In the genomic region with DNA sequence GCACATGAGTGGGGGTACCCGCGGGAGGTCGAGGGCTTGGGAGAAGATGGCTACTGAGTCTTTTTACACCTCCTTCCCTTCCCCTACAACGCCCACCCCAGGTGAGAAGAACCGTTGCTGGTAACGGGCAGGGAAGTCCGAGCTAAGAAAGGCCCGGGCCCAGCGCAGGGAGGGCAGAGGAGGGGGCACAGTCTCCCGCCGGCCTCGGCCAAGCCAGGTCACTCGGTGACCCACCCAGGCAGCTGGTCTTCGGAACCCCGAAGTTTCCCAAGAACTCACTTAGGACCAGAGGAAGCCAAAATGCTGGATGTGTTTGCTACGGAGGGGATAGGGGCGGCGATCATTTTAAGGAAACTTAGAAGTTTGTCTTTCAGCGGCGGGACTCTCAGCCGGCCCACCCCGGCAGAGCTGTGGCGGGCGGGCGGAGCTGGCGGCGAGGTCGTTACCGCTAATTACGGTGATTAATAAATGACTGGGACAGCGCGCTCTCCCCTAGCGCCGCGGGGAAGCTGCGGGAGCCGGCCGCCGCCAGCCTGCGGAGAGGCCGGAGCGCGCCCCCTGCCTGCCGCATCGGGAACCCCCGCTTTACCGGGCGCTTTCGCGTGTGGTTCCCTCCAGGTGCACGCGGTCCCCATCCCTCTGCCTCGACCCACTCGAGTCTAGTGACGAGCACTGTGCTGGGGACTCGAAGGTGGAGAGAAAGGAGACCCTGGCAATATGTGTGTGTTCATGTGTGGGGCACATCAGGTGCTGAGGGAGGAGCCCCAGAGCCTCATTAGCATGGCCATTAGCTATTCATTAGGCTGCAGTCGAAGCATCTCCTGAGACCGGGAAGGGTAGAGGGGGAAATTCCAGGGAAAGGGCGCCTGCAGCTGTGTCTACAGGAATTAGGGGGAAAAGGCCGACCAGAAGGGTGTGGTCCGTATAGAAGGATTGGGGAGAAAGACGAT, we compare ENCODE assay signal across 8 cellular contexts. TPM values are rescaled to one million over a fixed set of nuclear protein-coding genes. Genes with fewer than 3 reads are reported as not detected.
A peak's percentile ranks its signal among the peaks of the same experiment; 100 is the strongest.
DNase-seq lines count a peak whose midpoint lies in the region; FAIRE-seq and TF ChIP-seq lines count a peak whose summit lies in the region.

No MANE protein-coding gene starts in this region.

- TF ChIP-seq CTCF in GM10266 (IDR thresholded peaks at IDR 0.05; ENCODE audit: control insufficient read depth, insufficient read depth, low read depth, missing control alignments), result peak; percentile 77
- peak; percentile 88 for TF ChIP-seq CTCF in mesothelial cell of epicardium (IDR thresholded peaks at IDR 0.05; ENCODE audit: unreplicated experiment)
- peak in 1 of 2 donors; percentile 89 for TF ChIP-seq CTCF in suprapubic skin (IDR thresholded peaks at IDR 0.05)

- H3K4me3 ChIP-seq in effector memory CD4-positive, alpha-beta T cell (ENCODE audit: insufficient read depth, low read depth, low read length, poor library complexity, severe bottlenecking), result peak overlapping the region; percentile 28
- peak overlapping the region; percentile 32 for H3K4me3 ChIP-seq in suprapubic skin

- H3K4me1 ChIP-seq in effector memory CD4-positive, alpha-beta T cell (ENCODE audit: control insufficient read depth, insufficient read depth, low read length, poor library complexity, severe bottlenecking), result peaks cover 25% of the 10 kb centered on the region
- peaks cover 55% of the 10 kb centered on the region for H3K4me1 ChIP-seq in suprapubic skin

- no peak overlapping the region for H3K27ac ChIP-seq in effector memory CD4-positive, alpha-beta T cell (ENCODE audit: insufficient read depth, low read length, poor library complexity, severe bottlenecking)
- H3K27ac ChIP-seq in suprapubic skin, result no peak overlapping the region

- TF ChIP-seq EP300 in suprapubic skin (IDR thresholded peaks at IDR 0.05), result no peak

- H3K9me3 ChIP-seq in effector memory CD4-positive, alpha-beta T cell (ENCODE audit: control insufficient read depth, low read length), result no peaks in the 10 kb centered on the region
- no peaks in the 10 kb centered on the region for H3K9me3 ChIP-seq in suprapubic skin

- peak; percentile 78 for DNase-seq in GM10266 (ENCODE audit: extremely low spot score)
- DNase-seq in HTR-8/SVneo (ENCODE audit: insufficient read length, low spot score), result peak; percentile 17
- peak; percentile 53 to 70 for DNase-seq in activated CD4-positive, alpha-beta T cell treated with anti-CD3 and anti-CD28 coated beads, Interleukin-2, amount 50 U/mL, for 48 hours
- peak; percentile 13 to 25 (median 15) for DNase-seq in effector memory CD4-positive, alpha-beta T cell
- DNase-seq in mesothelial cell of epicardium (ENCODE audit: low spot score in 2 of 2, unreplicated experiment in 2 of 2), result peak in 1 of 2 experiments; percentile 80
- DNase-seq in suprapubic skin (ENCODE audit: low spot score in 2 of 2), result peak in 1 of 2 donors; percentile 78
- DNase-seq in GOT3 (lab: John Stamatoyannopoulos, UW), result no peak
- no peak for DNase-seq in SK-N-DZ (ENCODE audit: low spot score)

- peaks cover 74% of the 10 kb centered on the region for H3K27me3 ChIP-seq in effector memory CD4-positive, alpha-beta T cell (replicated peaks; ENCODE audit: control insufficient read depth, insufficient read depth, low read length, poor library complexity, severe bottlenecking)
- H3K27me3 ChIP-seq in suprapubic skin, result peaks cover 94% of the 10 kb centered on the region

- peak overlapping the region; percentile 42 for H3K4me3 Mint-ChIP-seq in mesothelial cell of epicardium

- no peak for FAIRE-seq in HTR-8/SVneo (lab: Jason Lieb, UNC)

- H3K4me1 Mint-ChIP-seq in mesothelial cell of epicardium, result peaks cover 12% of the 10 kb centered on the region

- no peaks in the 10 kb centered on the region for H3K36me3 Mint-ChIP-seq in mesothelial cell of epicardium

- no peaks in the 10 kb centered on the region for H3K36me3 ChIP-seq in effector memory CD4-positive, alpha-beta T cell (ENCODE audit: control insufficient read depth, insufficient read depth, low read length)
- no peaks in the 10 kb centered on the region for H3K36me3 ChIP-seq in suprapubic skin

- no peak overlapping the region for H3K27ac Mint-ChIP-seq in mesothelial cell of epicardium

- no peaks in the 10 kb centered on the region for H3K9me3 Mint-ChIP-seq in mesothelial cell of epicardium

- H3K27me3 Mint-ChIP-seq in mesothelial cell of epicardium (ENCODE audit: low read depth), result peaks cover 100% of the 10 kb centered on the region

- WGBS in suprapubic skin, result 2% methylated on average over 51 of the region's 62 CpGs

- no peak for TF ChIP-seq POLR2A in suprapubic skin (IDR thresholded peaks at IDR 0.05)

RNA-seq across cellular contexts. Expression of gene ROBO3, which starts 0.9 kb away (rescaled TPM):
- total RNA-seq in mesothelial cell of epicardium (26.0 to 26.7 TPM (median 26.4 TPM) in 3 replicates), suprapubic skin (1 to 10 TPM; 1.9 to 6.8 (median 3.6) TPM)
- 1.0 and 3.2 TPM in 2 replicates for polyA plus RNA-seq in SK-N-DZ (2014; cell fraction: cytosol; rRNA removed)
- polyA plus RNA-seq in SK-N-DZ (2014; cell fraction: nucleus; rRNA removed), result 22.4 and 37.0 TPM in 2 replicates

RNA-seq across cellular contexts. Expression of gene ROBO4, which starts 31.5 kb away (rescaled TPM):
- total RNA-seq in mesothelial cell of epicardium (not detected in 3 replicates), suprapubic skin (10 to 100 TPM in 2 of 4 donors, 1 to 10 TPM in 2; 2.5 to 18.7 (median 9.6) TPM)
- polyA plus RNA-seq in SK-N-DZ (2014; cell fraction: cytosol; rRNA removed), result not detected in 2 replicates
- not detected in 2 replicates for polyA plus RNA-seq in SK-N-DZ (2014; cell fraction: nucleus; rRNA removed)

RNA-seq across cellular contexts. Expression of gene HEPN1, which starts 52.9 kb away (rescaled TPM):
- total RNA-seq in mesothelial cell of epicardium (not detected in 3 replicates), suprapubic skin (not detected)
- polyA plus RNA-seq in SK-N-DZ (2014; cell fraction: cytosol; rRNA removed), result not detected in 2 replicates
- polyA plus RNA-seq in SK-N-DZ (2014; cell fraction: nucleus; rRNA removed), result not detected in 2 replicates

Comparison
In these comparisons a context has a peak if more than half of its experiments do, and no peak if none do; other contexts are left out.
1. DNase-seq: peak in GM10266 (single experiment), HTR-8/SVneo (single experiment), activated CD4-positive, alpha-beta T cell treated with anti-CD3 and anti-CD28 coated beads, Interleukin-2, amount 50 U/mL, for 48 hours (2 of 2) and effector memory CD4-positive, alpha-beta T cell (3 of 3); none in GOT3 (single experiment) and SK-N-DZ (single experiment).